Comparison of ENCODE assay signal across 27 cellular contexts in the genomic region with DNA sequence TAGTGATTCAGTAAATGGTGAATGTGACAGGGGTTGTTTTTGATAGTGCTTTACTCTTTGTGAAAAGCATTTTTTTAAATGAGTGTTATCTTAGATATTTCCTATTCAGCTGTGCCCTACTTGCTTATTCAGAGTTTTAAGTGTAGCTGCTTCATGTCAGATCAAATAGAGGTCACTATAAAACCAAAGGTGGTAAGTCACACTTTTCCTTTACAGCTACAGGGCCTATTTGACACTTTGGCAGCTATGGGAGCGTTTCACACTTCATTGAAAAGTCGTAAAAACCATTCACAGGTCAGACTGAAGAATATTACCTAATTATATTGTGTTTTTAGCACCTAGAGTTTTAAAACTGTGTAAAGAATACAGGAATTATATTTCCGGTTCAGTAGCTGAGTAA.
A peak's percentile ranks its signal among the peaks of the same experiment; 100 is the strongest.
DNase-seq lines count a peak whose midpoint lies in the region; ATAC-seq, FAIRE-seq and TF ChIP-seq lines count a peak whose summit lies in the region.
"Had no signal": no experiment of that assay in that cellular context is flagged by ENCODE, and none has a peak within 500 bp of the region (broad histone marks: within the 10 kb centered on the region; RNA-seq: fewer than 3 reads in every experiment).

No MANE protein-coding gene starts in this region.

- no peak for DNase-seq in H54 (ENCODE audit: insufficient read length, low spot score)
- peak; percentile 25 for DNase-seq in NCI-H69 (lab: John Stamatoyannopoulos, UW)
- peak; percentile 55 to 67 (median 63) for DNase-seq in immature natural killer cell
- DNase-seq in body of pancreas: no peak
- DNase-seq in MV-4-11 (lab: John Stamatoyannopoulos, UW): no peak
- no peak for DNase-seq in putamen (ENCODE audit: low spot score)
- DNase-seq: Caco-2; CD8-positive, alpha-beta T cell; DMS79; EL; GDM1; H7; Karpas-422; NCI-H1105; NCI-H2029; NCI-H446; NCI-H524 treated with DMSO at 0.1 percent for 48 hours; NCI-H82; OCI-M1; SIG-M5 had no signal

- H3F3A ChIP-seq in neural cell (ENCODE audit: insufficient read depth, low read length, poor library complexity, severe bottlenecking): no peaks in the 10 kb centered on the region

- TF ChIP-seq EP300 in neural cell (conservative IDR thresholded peaks at IDR 0.05; ENCODE audit: poor library complexity, severe bottlenecking): peak; percentile 40

- peak overlapping the region in 4 of 5 donors; percentile 12 to 66 (median 22) for H3K4me3 Mint-ChIP-seq in immature natural killer cell
- H3K4me3 Mint-ChIP-seq: B cell; CD8-positive, alpha-beta T cell had no signal

- no peaks in the 10 kb centered on the region for H3K27me3 Mint-ChIP-seq in immature natural killer cell (ENCODE audit: low read depth in 3 of 3)
- H3K27me3 Mint-ChIP-seq: B cell had no signal

- no peaks in the 10 kb centered on the region for H3K9me3 ChIP-seq in neural cell (ENCODE audit: low read length)
- no peaks in the 10 kb centered on the region for H3K9me3 ChIP-seq in body of pancreas
- H3K9me3 ChIP-seq: Caco-2 had no signal

- peak overlapping the region in 5 of 6 donors; percentile 86 to 93 (median 88) for H3K27ac Mint-ChIP-seq in immature natural killer cell
- H3K27ac Mint-ChIP-seq: B cell; CD8-positive, alpha-beta T cell had no signal

- H3K27ac ChIP-seq in neural cell (ENCODE audit: low read length) (no peak overlapping the region), body of pancreas (no peak overlapping the region)
- H3K27ac ChIP-seq: C4-2B, SK-N-MC had no signal

- H3K36me3 ChIP-seq in neural cell (ENCODE audit: insufficient read depth, low read length) (peaks cover 6% of the 10 kb centered on the region), body of pancreas (replicated peaks in 1 of 2; ENCODE audit: insufficient read depth in 1 of 2, low read depth in 2 of 2) (no peaks in the 10 kb centered on the region)

- no peaks in the 10 kb centered on the region for H3K4me1 ChIP-seq in body of pancreas
- H3K4me1 ChIP-seq: Caco-2 had no signal

- no peak overlapping the region for H2AFZ ChIP-seq in neural cell (ENCODE audit: low read depth, low read length)

- intact Hi-C loops in body of pancreas (cut with DNase I): no loop called here

- TF ChIP-seq CTCF in neural cell (IDR thresholded peaks at IDR 0.05; ENCODE audit: poor library complexity, severe bottlenecking): no peak
- no peak for TF ChIP-seq CTCF in body of pancreas (IDR thresholded peaks at IDR 0.05)

- no peak overlapping the region for H3K9ac ChIP-seq in neural cell (ENCODE audit: low read length)

- H3K36me3 Mint-ChIP-seq in immature natural killer cell: peaks cover 0 to 3% (median 0%) of the 10 kb centered on the region in 3 donors

- peak; percentile 27 for FAIRE-seq in H54 (lab: Jason Lieb, UNC)
- FAIRE-seq: GM12878, HepG2, RCC 7860 had no signal

- no peaks in the 10 kb centered on the region for H3K9me2 ChIP-seq in neural cell (ENCODE audit: insufficient read depth, low read length)

- H3K79me2 ChIP-seq in neural cell (replicated peaks; ENCODE audit: insufficient read depth, low read length): no peaks in the 10 kb centered on the region

- WGBS in body of pancreas, 2 donors: 88 to 93% methylated on average over 3 of the region's 3 CpGs

- TF ChIP-seq POLR2A in H54 (IDR thresholded peaks at IDR 0.05; ENCODE audit: low read depth, low read length) (no peak), body of pancreas (IDR thresholded peaks at IDR 0.05) (no peak)

- no peak for TF ChIP-seq RAD21 in neural cell (conservative IDR thresholded peaks at IDR 0.05)

- no peak for ATAC-seq in body of pancreas
- ATAC-seq: CD8-positive, alpha-beta T cell; GM12878; HepG2 had no signal

- peaks cover 17 to 25% of the 10 kb centered on the region in 2 donors for H3K4me1 Mint-ChIP-seq in immature natural killer cell
- H3K4me1 Mint-ChIP-seq: B cell had no signal

- H4K20me1 ChIP-seq in neural cell (ENCODE audit: insufficient read depth): no peaks in the 10 kb centered on the region

- H3K4me3 ChIP-seq in neural cell (ENCODE audit: low read length): no peak overlapping the region
- no peak overlapping the region for H3K4me3 ChIP-seq in body of pancreas
- H3K4me3 ChIP-seq: GM12878, SK-N-MC had no signal

- H3K9me3 Mint-ChIP-seq in immature natural killer cell: no peaks in the 10 kb centered on the region
- H3K9me3 Mint-ChIP-seq: CD8-positive, alpha-beta T cell had no signal

- no peak overlapping the region for H3K4me2 ChIP-seq in neural cell (ENCODE audit: low read length)

- no peaks in the 10 kb centered on the region for H3K27me3 ChIP-seq in neural cell (ENCODE audit: insufficient read depth, low read depth, low read length)
- no peaks in the 10 kb centered on the region for H3K27me3 ChIP-seq in body of pancreas

TF ChIP-seq in neural cell, 6 proteins besides CTCF, POLR2A, EP300 and RAD21:
- TF ChIP-seq SMC3 (conservative IDR thresholded peaks at IDR 0.05; ENCODE audit: poor library complexity) (no peak), MXI1 (conservative IDR thresholded peaks at IDR 0.05; ENCODE audit: poor library complexity, severe bottlenecking) (no peak), TAF1 (IDR thresholded peaks at IDR 0.05; ENCODE audit: low read depth) (no peak), REST (IDR thresholded peaks at IDR 0.05; ENCODE audit: borderline replicate concordance) (no peak), POLR2AphosphoS5 (IDR thresholded peaks at IDR 0.05) (no peak), EZH2 (IDR thresholded peaks at IDR 0.05; ENCODE audit: borderline replicate concordance, insufficient read depth, low read length, poor library complexity, severe bottlenecking) (no peak)
TF ChIP-seq in neural cell: peak in this region for 0.

Comparison
In these comparisons a context has a peak if more than half of its experiments do, and no peak if none do; other contexts are left out.
1. DNase-seq: peak in NCI-H69 (single experiment) and immature natural killer cell (3 of 3); none in H54 (single experiment), body of pancreas (0 of 4), MV-4-11 (single experiment) and putamen (single experiment).